Comparison of ENCODE assay signal across 11 cellular contexts in genomic region chr17:44205962-44206824, GRCh38. TPM values are rescaled to one million over a fixed set of nuclear protein-coding genes. Genes with fewer than 3 reads are reported as not detected.
DNase-seq lines count a peak whose midpoint lies in the region; ATAC-seq, FAIRE-seq and TF ChIP-seq lines count a peak whose summit lies in the region.
"Had no signal": no experiment of that assay in that cellular context is flagged by ENCODE, and none has a peak within 500 bp of the region (broad histone marks: within the 10 kb centered on the region; RNA-seq: fewer than 3 reads in every experiment).

No MANE protein-coding gene starts in this region.

- H3K27ac Mint-ChIP-seq in activated B cell treated with CpG ODN at 0.5 μM for 24 hours: peak overlapping the region; percentile 10
- peak overlapping the region in 5 of 6 donors; percentile 43 to 80 (median 71) for H3K27ac Mint-ChIP-seq in immature natural killer cell

- H3K36me3 Mint-ChIP-seq in activated B cell treated with CpG ODN at 0.5 μM for 24 hours (ENCODE audit: low read depth): peaks cover 44% of the 10 kb centered on the region
- peaks cover 3 to 16% (median 7%) of the 10 kb centered on the region in 3 donors for H3K36me3 Mint-ChIP-seq in immature natural killer cell

- peaks cover 41% of the 10 kb centered on the region for H3K4me1 Mint-ChIP-seq in activated B cell treated with CpG ODN at 0.5 μM for 24 hours
- H3K4me1 Mint-ChIP-seq in immature natural killer cell: peaks cover 22 to 31% of the 10 kb centered on the region in 2 donors

- no peak for DNase-seq in AG09319 (ENCODE audit: extremely low read depth, low read depth)
- no peak for DNase-seq in GM12891 (ENCODE audit: insufficient read length, low spot score)
- DNase-seq in activated B cell treated with CpG ODN at 0.5 μM for 24 hours: no peak
- DNase-seq in immature natural killer cell: no peak
- no peak for DNase-seq in dedifferentiated amniotic fluid mesenchymal stem cell (ENCODE audit: extremely low spot score)
- DNase-seq in iPS-NIHi11 (ENCODE audit: low spot score): no peak
- no peak for DNase-seq in urothelium cell line (ENCODE audit: low spot score)
- DNase-seq: DMS153, NCI-H226, uterus had no signal

- intact Hi-C loops in activated B cell treated with CpG ODN at 0.5 μM for 24 hours (cut with micrococcal nuclease): no loop called here

- POLR2A ChIA-PET in activated B cell treated with CpG ODN at 0.5 μM for 24 hours (lab: Charles Lee): interaction anchor here (0.5 to 2.1 kb wide), 7 partner anchors 10 to 145 kb away, joined by 3 to 10 read pairs (median 5); partner anchors contain the start of gene GRN

- TF ChIP-seq POLR2A in GM12891 (IDR thresholded peaks at IDR 0.05; ENCODE audit: low read depth, low read length): peak; percentile 49

- TF ChIP-seq CTCF in AG09319 (IDR thresholded peaks at IDR 0.05; ENCODE audit: low read depth, low read length) (peak; percentile 21), activated B cell treated with CpG ODN at 0.5 μM for 24 hours (IDR thresholded peaks at IDR 0.05) (no peak)

- no peaks in the 10 kb centered on the region for H3K27me3 Mint-ChIP-seq in activated B cell treated with CpG ODN at 0.5 μM for 24 hours
- peaks cover 0 to 12% (median 8%) of the 10 kb centered on the region in 3 donors for H3K27me3 Mint-ChIP-seq in immature natural killer cell (ENCODE audit: low read depth in 3 of 3)

- no peaks in the 10 kb centered on the region for H3K9me3 Mint-ChIP-seq in activated B cell treated with CpG ODN at 0.5 μM for 24 hours
- H3K9me3 Mint-ChIP-seq in immature natural killer cell: no peaks in the 10 kb centered on the region

- CTCF ChIA-PET in activated B cell treated with CpG ODN at 0.5 μM for 24 hours (lab: Charles Lee): interaction anchor here (0.6 to 1.9 kb wide), 4 partner anchors 11 to 144 kb away, joined by 3 to 8 read pairs (median 4); no protein-coding TSS in a partner anchor

- H3K4me3 Mint-ChIP-seq in activated B cell treated with CpG ODN at 0.5 μM for 24 hours (no peak overlapping the region), immature natural killer cell (no peak overlapping the region)

- FAIRE-seq in GM12891 (lab: Jason Lieb, UNC) (no peak), urothelium cell line (lab: Jason Lieb, UNC) (no peak)

- ATAC-seq in activated B cell treated with CpG ODN at 0.5 μM for 24 hours (ENCODE audit: low read depth) (no peak), GM18520 (IDR thresholded peaks at IDR 0.05; ENCODE audit: unreplicated experiment) (no peak)

TF ChIP-seq in GM12891, 5 proteins besides CTCF, POLR2A, EP300 and RAD21:
- TF ChIP-seq POLR2AphosphoS5 (IDR thresholded peaks at IDR 0.05; ENCODE audit: low read depth, low read length) (peak; percentile 77), TAF1 (IDR thresholded peaks at IDR 0.05; ENCODE audit: low read depth, low read length) (no peak)

RNA-seq across cellular contexts. Expression of gene ATXN7L3, which starts 6.5 kb away (rescaled TPM):
- polyA plus RNA-seq in GM12891 (2012; ENCODE audit: low read depth, missing spikeins): 25.2 TPM
- total RNA-seq in activated B cell treated with CpG ODN at 0.5 μM for 24 hours: 92.0 and 103 TPM in 2 replicates
- polyA plus RNA-seq in immature natural killer cell: 10 to 100 TPM in 1 of 3 donors, 1 to 10 TPM in 2; 5.1 to 11.9 (median 6.8) TPM

RNA-seq across cellular contexts. Expression of gene UBTF, which starts 13.3 kb away (rescaled TPM):
- polyA plus RNA-seq in GM12891 (2012; ENCODE audit: low read depth, missing spikeins): 46.6 TPM
- 139 and 146 TPM in 2 replicates for total RNA-seq in activated B cell treated with CpG ODN at 0.5 μM for 24 hours
- polyA plus RNA-seq in immature natural killer cell: 10 to 100 TPM in 2 of 3 donors, 1 to 10 TPM in 1; 7.2 to 68.8 (median 21.6) TPM

RNA-seq across cellular contexts. Expression of gene TMUB2, which starts 19.4 kb away (rescaled TPM):
- 22.5 TPM for polyA plus RNA-seq in GM12891 (2012; ENCODE audit: low read depth, missing spikeins)
- 32.3 and 36.0 TPM in 2 replicates for total RNA-seq in activated B cell treated with CpG ODN at 0.5 μM for 24 hours
- polyA plus RNA-seq in immature natural killer cell: 10 to 100 TPM; 20.2 to 32.8 (median 26.5) TPM

RNA-seq across cellular contexts. Expression of gene ASB16, which starts 35.7 kb away (rescaled TPM):
- polyA plus RNA-seq in GM12891 (2012; ENCODE audit: low read depth, missing spikeins): 0.83 TPM
- not detected in 2 replicates for total RNA-seq in activated B cell treated with CpG ODN at 0.5 μM for 24 hours
- under 1 TPM in 1 of 3 donors, not detected in 2; 0.27 TPM for polyA plus RNA-seq in immature natural killer cell
